18 cellular contexts compared by ENCODE assay signal in the genomic region with DNA sequence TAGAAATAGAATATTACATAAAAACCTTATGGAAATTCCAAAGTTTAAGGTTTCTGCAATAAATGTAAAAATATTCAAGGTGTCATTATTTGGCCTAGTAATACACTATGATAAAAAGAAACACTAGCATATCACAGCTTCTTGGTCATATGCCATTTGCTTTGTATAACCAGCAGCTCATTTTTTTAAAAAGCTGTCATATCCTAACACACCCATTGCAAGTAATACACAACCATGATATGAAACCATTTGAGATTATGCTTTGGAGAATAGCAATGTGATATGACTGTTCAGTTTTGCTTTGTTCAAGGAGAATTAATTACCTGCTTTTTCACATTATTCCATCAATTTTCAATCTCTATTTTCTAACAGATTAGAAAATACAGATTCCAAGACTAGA.
DNase-seq lines count a peak whose midpoint lies in the region; ATAC-seq, FAIRE-seq and TF ChIP-seq lines count a peak whose summit lies in the region.
"Had no signal": no experiment of that assay in that cellular context is flagged by ENCODE, and none has a peak within 500 bp of the region (broad histone marks: within the 10 kb centered on the region; RNA-seq: fewer than 3 reads in every experiment).

No MANE protein-coding gene starts in this region.

- H3K9me3 ChIP-seq in GM12878 (replicated peaks; ENCODE audit: control insufficient read depth, insufficient read depth, low read length): no peaks in the 10 kb centered on the region
- no peaks in the 10 kb centered on the region for H3K9me3 ChIP-seq in uterus
- H3K9me3 ChIP-seq: adrenal gland, Caco-2 had no signal

- SMC1A ChIA-PET in GM12878 (lab: Charles Lee; ENCODE audit: uncharacterized antibody, unreplicated experiment): interaction anchor here (1.0 to 3.1 kb wide), 9 partner anchors 10 to 148 kb away, joined by 3 to 13 read pairs (median 5); partner anchors contain the start of gene IKZF2

- DNase-seq in GM18507 (ENCODE audit: extremely low spot score, insufficient read length, low read depth) (no peak), GM12878 (ENCODE audit: low read depth, low spot score) (no peak), GM20000 (ENCODE audit: low spot score) (no peak), NCI-H1417 treated with DMSO at 0.1 percent for 48 hours (lab: John Stamatoyannopoulos, UW) (no peak), NCI-H146 (lab: John Stamatoyannopoulos, UW) (no peak), uterus (no peak)
- DNase-seq: activated effector memory CD4-positive, alpha-beta T cell treated with anti-CD3 and anti-CD28 coated beads, Interleukin-2, amount 50 U/mL, for 16 hours; adrenal gland; Caco-2; left colon; NCI-H1436 treated with DMSO at 0.1 percent for 48 hours; nephron progenitor cell; T-helper 9 cell had no signal

- CTCF ChIA-PET in GM12878 (lab: Yijun Ruan, JAX): interaction anchor here (0.7 to 2.1 kb wide), 4 partner anchors 21 to 761 kb away, joined by 3 to 7 read pairs (median 3); no protein-coding TSS in a partner anchor

- RAD21 ChIA-PET in GM12878 (lab: Charles Lee; ENCODE audit: unreplicated experiment): interaction anchor here (1.1 to 2.1 kb wide), 5 partner anchors 9 to 150 kb away, joined by 3 to 7 read pairs (median 6); partner anchors contain the start of gene IKZF2

- H3K27ac ChIP-seq in GM12878 (ENCODE audit: control insufficient read depth, insufficient read depth): no peak overlapping the region
- no peak overlapping the region for H3K27ac ChIP-seq in uterus
- H3K27ac ChIP-seq: adrenal gland had no signal

- in situ Hi-C loops in GM12878 (cut with MboI): loop anchor here (25.0 kb wide), 1 partner anchor 1735 kb away; no protein-coding TSS in a partner anchor

- no peak for TF ChIP-seq EP300 in GM12878 (IDR thresholded peaks at IDR 0.05; ENCODE audit: borderline replicate concordance in 1 of 2, control insufficient read depth in 1 of 2, low read depth in 2 of 2, low read length in 2 of 2)

- no peak for TF ChIP-seq RAD21 in GM12878 (IDR thresholded peaks at IDR 0.05; ENCODE audit: insufficient read depth, low read depth, low read length)

- TF ChIP-seq CTCF in GM12878 (IDR thresholded peaks at IDR 0.05 in 2 of 3, conservative IDR thresholded peaks at IDR 0.05 in 1 of 3; ENCODE audit: control insufficient read depth in 2 of 3, extremely low read depth in 1 of 3, insufficient read depth in 1 of 3, low read depth in 3 of 3, low read length in 3 of 3) (no peak), GM20000 (IDR thresholded peaks at IDR 0.05; ENCODE audit: extremely low read depth, missing control alignments) (no peak), uterus (IDR thresholded peaks at IDR 0.05) (no peak)

- H4K20me1 ChIP-seq in GM12878 (ENCODE audit: control insufficient read depth, insufficient read depth): peaks cover 2% of the 10 kb centered on the region; the same call in 1 of the 2 replicates

- TF ChIP-seq POLR2A in GM12878 (IDR thresholded peaks at IDR 0.05; ENCODE audit: low read depth, low read length): no peak
- TF ChIP-seq POLR2A in uterus (IDR thresholded peaks at IDR 0.05): no peak

- BruUV-seq in GM12878 (replicated peaks; lab: Mats Ljungman, UMichigan): no TSS peak

- H3K79me2 ChIP-seq in GM12878 (ENCODE audit: control insufficient read depth, insufficient read depth, low read length): peaks cover 52% of the 10 kb centered on the region

- peaks cover 28% of the 10 kb centered on the region; the same call in 1 of the 2 replicates for H3K4me1 ChIP-seq in GM12878 (ENCODE audit: control insufficient read depth, insufficient read depth, low read length)
- H3K4me1 ChIP-seq in uterus: no peaks in the 10 kb centered on the region
- H3K4me1 ChIP-seq: Caco-2 had no signal

- ATAC-seq in GM21390 (IDR thresholded peaks at IDR 0.05; ENCODE audit: unreplicated experiment) (peak; percentile 44), HG03139 (IDR thresholded peaks at IDR 0.05; ENCODE audit: unreplicated experiment) (peak; percentile 37), GM12878 (peak; percentile 55)
- ATAC-seq: HCT116, left colon, SK-N-SH treated with all-trans-retinoic acid at 6 μM for 48 hours had no signal

- no peak overlapping the region for H3K4me2 ChIP-seq in GM12878 (ENCODE audit: control insufficient read depth, insufficient read depth)

- POLR2A ChIA-PET in GM12878 (lab: Charles Lee): no interaction called here

- intact Hi-C loops in GM12878 (cut with micrococcal nuclease; ENCODE audit: unreplicated experiment): no loop called here
- intact Hi-C loops in uterus (cut with DNase I; ENCODE audit: low total_unique reads): no loop called here

- H3K4me3 ChIP-seq in GM12878: no peak overlapping the region
- no peak overlapping the region for H3K4me3 ChIP-seq in uterus
- H3K4me3 ChIP-seq: adrenal gland had no signal

- no peak overlapping the region for H3K9ac ChIP-seq in GM12878 (ENCODE audit: control insufficient read depth, insufficient read depth, low read length)

- peaks cover 5 to 12% of the 10 kb centered on the region in 2 experiments for H3K36me3 ChIP-seq in GM12878 (ENCODE audit: control insufficient read depth in 2 of 2, insufficient read depth in 2 of 2, low read length in 1 of 2)
- no peaks in the 10 kb centered on the region for H3K36me3 ChIP-seq in uterus

- H2AFZ ChIP-seq in GM12878 (ENCODE audit: control insufficient read depth, low read depth, low read length): no peak overlapping the region

- H3K27me3 ChIP-seq in GM12878 (replicated peaks in 1 of 2; ENCODE audit: control insufficient read depth in 2 of 2, insufficient read depth in 2 of 2, low read length in 1 of 2) (no peaks in the 10 kb centered on the region), uterus (no peaks in the 10 kb centered on the region)
- H3K27me3 ChIP-seq: adrenal gland had no signal

- peak; percentile 60 for FAIRE-seq in GM18507 (lab: Jason Lieb, UNC)
- no peak for FAIRE-seq in GM12878 (lab: Jason Lieb, UNC)
- FAIRE-seq: RCC 7860 had no signal

TF ChIP-seq in GM12878, 131 proteins besides CTCF, POLR2A, EP300 and RAD21 (continues in another document):
- TF ChIP-seq, protein P1, sequence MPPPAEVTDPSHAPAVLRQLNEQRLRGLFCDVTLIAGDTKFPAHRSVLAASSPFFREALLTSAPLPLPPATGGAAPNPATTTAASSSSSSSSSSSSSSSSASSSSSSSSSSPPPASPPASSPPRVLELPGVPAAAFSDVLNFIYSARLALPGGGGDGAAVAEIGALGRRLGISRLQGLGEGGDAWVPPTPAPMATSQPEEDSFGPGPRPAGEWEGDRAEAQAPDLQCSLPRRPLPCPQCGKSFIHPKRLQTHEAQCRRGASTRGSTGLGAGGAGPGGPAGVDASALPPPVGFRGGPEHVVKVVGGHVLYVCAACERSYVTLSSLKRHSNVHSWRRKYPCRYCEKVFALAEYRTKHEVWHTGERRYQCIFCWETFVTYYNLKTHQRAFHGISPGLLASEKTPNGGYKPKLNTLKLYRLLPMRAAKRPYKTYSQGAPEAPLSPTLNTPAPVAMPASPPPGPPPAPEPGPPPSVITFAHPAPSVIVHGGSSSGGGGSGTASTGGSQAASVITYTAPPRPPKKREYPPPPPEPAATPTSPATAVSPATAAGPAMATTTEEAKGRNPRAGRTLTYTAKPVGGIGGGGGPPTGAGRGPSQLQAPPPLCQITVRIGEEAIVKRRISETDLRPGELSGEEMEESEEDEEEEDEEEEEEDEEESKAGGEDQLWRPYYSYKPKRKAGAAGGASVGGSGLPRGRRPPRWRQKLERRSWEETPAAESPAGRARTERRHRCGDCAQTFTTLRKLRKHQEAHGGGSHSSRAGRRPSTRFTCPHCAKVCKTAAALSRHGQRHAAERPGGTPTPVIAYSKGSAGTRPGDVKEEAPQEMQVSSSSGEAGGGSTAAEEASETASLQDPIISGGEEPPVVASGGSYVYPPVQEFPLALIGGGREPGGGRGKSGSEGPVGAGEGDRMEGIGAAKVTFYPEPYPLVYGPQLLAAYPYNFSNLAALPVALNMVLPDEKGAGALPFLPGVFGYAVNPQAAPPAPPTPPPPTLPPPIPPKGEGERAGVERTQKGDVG (CRISPR knock-in tag; IDR thresholded peaks at IDR 0.05): no peak
- TF ChIP-seq MTA2 (IDR thresholded peaks at IDR 0.05; ENCODE audit: low read depth) (no peak), SUPT20H (IDR thresholded peaks at IDR 0.05; ENCODE audit: borderline replicate concordance, control insufficient read depth, low read depth, low read length) (no peak), FOXM1 (IDR thresholded peaks at IDR 0.05; ENCODE audit: low read depth, low read length) (no peak), NR2F1 (conservative IDR thresholded peaks at IDR 0.05) (no peak), PKNOX1 (IDR thresholded peaks at IDR 0.05) (no peak)
- TF ChIP-seq, protein P2, sequence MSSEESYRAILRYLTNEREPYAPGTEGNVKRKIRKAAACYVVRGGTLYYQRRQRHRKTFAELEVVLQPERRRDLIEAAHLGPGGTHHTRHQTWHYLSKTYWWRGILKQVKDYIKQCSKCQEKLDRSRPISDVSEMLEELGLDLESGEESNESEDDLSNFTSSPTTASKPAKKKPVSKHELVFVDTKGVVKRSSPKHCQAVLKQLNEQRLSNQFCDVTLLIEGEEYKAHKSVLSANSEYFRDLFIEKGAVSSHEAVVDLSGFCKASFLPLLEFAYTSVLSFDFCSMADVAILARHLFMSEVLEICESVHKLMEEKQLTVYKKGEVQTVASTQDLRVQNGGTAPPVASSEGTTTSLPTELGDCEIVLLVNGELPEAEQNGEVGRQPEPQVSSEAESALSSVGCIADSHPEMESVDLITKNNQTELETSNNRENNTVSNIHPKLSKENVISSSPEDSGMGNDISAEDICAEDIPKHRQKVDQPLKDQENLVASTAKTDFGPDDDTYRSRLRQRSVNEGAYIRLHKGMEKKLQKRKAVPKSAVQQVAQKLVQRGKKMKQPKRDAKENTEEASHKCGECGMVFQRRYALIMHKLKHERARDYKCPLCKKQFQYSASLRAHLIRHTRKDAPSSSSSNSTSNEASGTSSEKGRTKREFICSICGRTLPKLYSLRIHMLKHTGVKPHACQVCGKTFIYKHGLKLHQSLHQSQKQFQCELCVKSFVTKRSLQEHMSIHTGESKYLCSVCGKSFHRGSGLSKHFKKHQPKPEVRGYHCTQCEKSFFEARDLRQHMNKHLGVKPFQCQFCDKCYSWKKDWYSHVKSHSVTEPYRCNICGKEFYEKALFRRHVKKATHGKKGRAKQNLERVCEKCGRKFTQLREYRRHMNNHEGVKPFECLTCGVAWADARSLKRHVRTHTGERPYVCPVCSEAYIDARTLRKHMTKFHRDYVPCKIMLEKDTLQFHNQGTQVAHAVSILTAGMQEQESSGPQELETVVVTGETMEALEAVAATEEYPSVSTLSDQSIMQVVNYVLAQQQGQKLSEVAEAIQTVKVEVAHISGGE (CRISPR knock-in tag; IDR thresholded peaks at IDR 0.05): no peak
